1 cellular context compared by ENCODE assay signal in the genomic region with DNA sequence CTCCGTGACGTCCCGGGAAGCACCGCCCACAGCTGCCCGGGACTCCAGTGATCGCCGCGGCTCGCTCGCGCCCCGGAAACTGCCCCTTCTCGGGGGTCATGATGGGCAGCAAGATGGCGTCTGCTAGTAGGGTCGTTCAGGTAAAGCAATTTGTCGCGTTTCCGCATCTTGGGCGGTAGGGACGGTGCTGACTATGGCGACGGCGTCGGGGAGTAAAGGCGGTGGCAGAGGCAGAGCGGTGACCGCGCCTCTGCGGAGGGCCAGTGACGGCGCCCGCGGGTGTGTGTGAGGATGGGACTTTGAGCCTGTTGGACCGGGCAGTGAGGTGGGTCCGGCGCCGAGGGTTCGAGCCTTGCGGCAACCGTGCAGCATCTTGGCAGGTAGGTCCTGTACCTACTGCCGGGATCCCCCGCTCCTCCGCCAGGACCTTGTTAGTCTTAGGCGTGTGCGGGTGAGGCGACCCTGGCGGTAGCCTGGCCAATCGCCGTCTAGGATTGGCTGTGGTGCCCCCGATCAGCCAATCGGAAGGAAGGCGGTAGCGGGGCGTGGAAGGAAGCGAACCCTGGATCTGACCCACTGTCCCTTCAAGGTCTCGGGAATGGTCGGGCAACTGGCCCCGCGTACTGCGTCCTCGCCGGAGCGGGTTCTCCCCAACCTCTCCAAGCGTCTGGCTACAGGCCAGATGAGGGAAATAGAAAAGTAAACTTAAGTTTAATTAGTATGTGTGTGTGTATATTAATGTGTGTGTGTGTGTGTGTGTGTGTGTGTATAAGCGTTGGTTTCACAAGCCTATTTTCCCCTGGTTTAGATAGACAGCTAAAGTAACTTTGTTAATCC.
A peak's percentile ranks its signal among the peaks of the same experiment; 100 is the strongest.
TF ChIP-seq lines count a peak whose summit lies in the region.

No MANE protein-coding gene starts in this region.

TF ChIP-seq in HepG2, 621 proteins besides CTCF, POLR2A, EP300 and RAD21 (continued from another document and continues in another):
- TF ChIP-seq, protein P1, sequence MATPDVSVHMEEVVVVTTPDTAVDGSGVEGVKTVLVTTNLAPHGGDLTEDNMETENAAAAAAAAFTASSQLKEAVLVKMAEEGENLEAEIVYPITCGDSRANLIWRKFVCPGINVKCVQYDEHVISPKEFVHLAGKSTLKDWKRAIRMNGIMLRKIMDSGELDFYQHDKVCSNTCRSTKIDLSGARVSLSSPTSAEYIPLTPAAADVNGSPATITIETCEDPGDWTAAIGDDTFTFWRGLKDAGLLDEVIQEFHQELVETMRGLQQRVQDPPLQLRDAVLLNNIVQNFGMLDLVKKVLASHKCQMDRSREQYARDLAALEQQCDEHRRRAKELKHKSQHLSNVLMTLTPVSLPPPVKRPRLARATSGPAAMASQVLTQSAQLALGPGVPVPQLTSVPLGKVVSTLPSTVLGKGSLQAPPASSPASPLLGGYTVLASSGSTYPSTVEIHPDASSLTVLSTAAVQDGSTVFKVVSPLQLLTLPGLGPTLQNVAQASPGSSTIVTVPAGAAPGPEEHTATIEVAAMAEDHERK (CRISPR knock-in tag; IDR thresholded peaks at IDR 0.05; ENCODE audit: low read depth): no peak
- TF ChIP-seq ZNF253 (CRISPR knock-in tag; IDR thresholded peaks at IDR 0.05; ENCODE audit: borderline replicate concordance): peak; percentile 56; the same call in 1 of the 2 replicates
- TF ChIP-seq HOXA7 (CRISPR knock-in tag; IDR thresholded peaks at IDR 0.05): no peak
- TF ChIP-seq GTF2F1 (IDR thresholded peaks at IDR 0.05; ENCODE audit: low read length): no peak; the same call in 1 of the 2 replicates
- peak; percentile 84; the same call in 1 of the 2 replicates for TF ChIP-seq ZNF317 (CRISPR knock-in tag; IDR thresholded peaks at IDR 0.05)
- TF ChIP-seq, protein P2, sequence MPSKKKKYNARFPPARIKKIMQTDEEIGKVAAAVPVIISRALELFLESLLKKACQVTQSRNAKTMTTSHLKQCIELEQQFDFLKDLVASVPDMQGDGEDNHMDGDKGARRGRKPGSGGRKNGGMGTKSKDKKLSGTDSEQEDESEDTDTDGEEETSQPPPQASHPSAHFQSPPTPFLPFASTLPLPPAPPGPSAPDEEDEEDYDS (CRISPR knock-in tag; IDR thresholded peaks at IDR 0.05): peak; percentile 59
- peak; percentile 91 for TF ChIP-seq KAT7 (CRISPR knock-in tag; IDR thresholded peaks at IDR 0.05; ENCODE audit: borderline replicate concordance)
- TF ChIP-seq MED8 (CRISPR knock-in tag; IDR thresholded peaks at IDR 0.05; ENCODE audit: insufficient replicate concordance): peak; percentile 32
- TF ChIP-seq ZFP90 (CRISPR knock-in tag; IDR thresholded peaks at IDR 0.05; ENCODE audit: borderline replicate concordance): peak; percentile 85
- 0 out of 2 replicates have a peak, but pooled peaks have one; percentile 51 for TF ChIP-seq CBX5 (CRISPR knock-in tag; IDR thresholded peaks at IDR 0.05; ENCODE audit: borderline replicate concordance)
- TF ChIP-seq SIN3A (IDR thresholded peaks at IDR 0.05; ENCODE audit: borderline replicate concordance, low read depth, low read length): 0 out of 2 replicates have a peak, but pooled peaks have one; percentile 52
- no peak for TF ChIP-seq REXO4 (CRISPR knock-in tag; IDR thresholded peaks at IDR 0.05; ENCODE audit: borderline replicate concordance)
- peak; percentile 83; the same call in 1 of the 2 replicates for TF ChIP-seq IRX3 (CRISPR knock-in tag; IDR thresholded peaks at IDR 0.05; ENCODE audit: borderline replicate concordance, low read depth)
- TF ChIP-seq ZNF543 (CRISPR knock-in tag; IDR thresholded peaks at IDR 0.05): no peak; the same call in 1 of the 2 replicates
- no peak for TF ChIP-seq ZNF136 (CRISPR knock-in tag; IDR thresholded peaks at IDR 0.05; ENCODE audit: low read depth)
- no peak for TF ChIP-seq NFE2 (CRISPR knock-in tag; IDR thresholded peaks at IDR 0.05)
- peak; percentile 85 for TF ChIP-seq ZNF580 (CRISPR knock-in tag; IDR thresholded peaks at IDR 0.05; ENCODE audit: borderline replicate concordance, low read depth)
- TF ChIP-seq ZNF101 (CRISPR knock-in tag; IDR thresholded peaks at IDR 0.05; ENCODE audit: borderline replicate concordance, low read depth): no peak
- no peak for TF ChIP-seq JDP2 (CRISPR knock-in tag; IDR thresholded peaks at IDR 0.05; ENCODE audit: borderline replicate concordance)
- TF ChIP-seq ZNF34 (CRISPR knock-in tag; IDR thresholded peaks at IDR 0.05; ENCODE audit: borderline replicate concordance): no peak
- peak; percentile 74 for TF ChIP-seq RBM39 (IDR thresholded peaks at IDR 0.05; ENCODE audit: low read depth, low read length, poor library complexity, severe bottlenecking)
- TF ChIP-seq BHLHE40 (IDR thresholded peaks at IDR 0.05; ENCODE audit: low read length): no peak
- peak; percentile 78; the same call in 1 of the 2 replicates for TF ChIP-seq KDM4B (CRISPR knock-in tag; IDR thresholded peaks at IDR 0.05)
- TF ChIP-seq ZNF432 (CRISPR knock-in tag; IDR thresholded peaks at IDR 0.05; ENCODE audit: borderline replicate concordance): no peak; the same call in 1 of the 2 replicates
- TF ChIP-seq, protein P3, sequence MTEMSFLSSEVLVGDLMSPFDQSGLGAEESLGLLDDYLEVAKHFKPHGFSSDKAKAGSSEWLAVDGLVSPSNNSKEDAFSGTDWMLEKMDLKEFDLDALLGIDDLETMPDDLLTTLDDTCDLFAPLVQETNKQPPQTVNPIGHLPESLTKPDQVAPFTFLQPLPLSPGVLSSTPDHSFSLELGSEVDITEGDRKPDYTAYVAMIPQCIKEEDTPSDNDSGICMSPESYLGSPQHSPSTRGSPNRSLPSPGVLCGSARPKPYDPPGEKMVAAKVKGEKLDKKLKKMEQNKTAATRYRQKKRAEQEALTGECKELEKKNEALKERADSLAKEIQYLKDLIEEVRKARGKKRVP (CRISPR knock-in tag; IDR thresholded peaks at IDR 0.05): no peak
- TF ChIP-seq SMARCE1 (IDR thresholded peaks at IDR 0.05; ENCODE audit: borderline replicate concordance): no peak
- no peak for TF ChIP-seq ZNF264 (CRISPR knock-in tag; IDR thresholded peaks at IDR 0.05)
- TF ChIP-seq ZNF724P (CRISPR knock-in tag; IDR thresholded peaks at IDR 0.05; ENCODE audit: borderline replicate concordance): peak; percentile 30; the same call in 1 of the 2 replicates
- TF ChIP-seq TBX3 (IDR thresholded peaks at IDR 0.05; ENCODE audit: borderline replicate concordance): peak; percentile 35; the same call in 1 of the 2 replicates
- 0 out of 2 replicates have a peak, but pooled peaks have one; percentile 59 for TF ChIP-seq ISX (CRISPR knock-in tag; conservative IDR thresholded peaks at IDR 0.05)
- no peak for TF ChIP-seq ZNF383 (CRISPR knock-in tag; IDR thresholded peaks at IDR 0.05; ENCODE audit: borderline replicate concordance)
- TF ChIP-seq, protein P4, sequence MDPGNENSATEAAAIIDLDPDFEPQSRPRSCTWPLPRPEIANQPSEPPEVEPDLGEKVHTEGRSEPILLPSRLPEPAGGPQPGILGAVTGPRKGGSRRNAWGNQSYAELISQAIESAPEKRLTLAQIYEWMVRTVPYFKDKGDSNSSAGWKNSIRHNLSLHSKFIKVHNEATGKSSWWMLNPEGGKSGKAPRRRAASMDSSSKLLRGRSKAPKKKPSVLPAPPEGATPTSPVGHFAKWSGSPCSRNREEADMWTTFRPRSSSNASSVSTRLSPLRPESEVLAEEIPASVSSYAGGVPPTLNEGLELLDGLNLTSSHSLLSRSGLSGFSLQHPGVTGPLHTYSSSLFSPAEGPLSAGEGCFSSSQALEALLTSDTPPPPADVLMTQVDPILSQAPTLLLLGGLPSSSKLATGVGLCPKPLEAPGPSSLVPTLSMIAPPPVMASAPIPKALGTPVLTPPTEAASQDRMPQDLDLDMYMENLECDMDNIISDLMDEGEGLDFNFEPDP (CRISPR knock-in tag; conservative IDR thresholded peaks at IDR 0.05): 0 out of 2 replicates have a peak, but pooled peaks have one; percentile 77
- TF ChIP-seq ZNF292 (CRISPR knock-in tag; IDR thresholded peaks at IDR 0.05; ENCODE audit: borderline replicate concordance, low read depth): no peak
- TF ChIP-seq GABPA (IDR thresholded peaks at IDR 0.05; ENCODE audit: low read depth, low read length): peak; percentile 57
- TF ChIP-seq GABPA (CRISPR knock-in tag; IDR thresholded peaks at IDR 0.05; ENCODE audit: low read depth): peak; percentile 86
- TF ChIP-seq KLF16 (CRISPR knock-in tag; IDR thresholded peaks at IDR 0.05): peak in 1 of 2 experiments; percentile 78; a peak in 1 of 4 replicates
- TF ChIP-seq RFXANK (CRISPR knock-in tag; IDR thresholded peaks at IDR 0.05): no peak; the same call in 1 of the 2 replicates
- TF ChIP-seq ZC3H4 (CRISPR knock-in tag; IDR thresholded peaks at IDR 0.05; ENCODE audit: borderline replicate concordance): peak; percentile 89; the same call in 1 of the 2 replicates
- no peak for TF ChIP-seq ZFP36 (IDR thresholded peaks at IDR 0.05; ENCODE audit: borderline replicate concordance, low read depth, low read length, partially characterized antibody)
- TF ChIP-seq POLR2AphosphoS2 (IDR thresholded peaks at IDR 0.05; ENCODE audit: low read depth, low read length): 0 out of 2 replicates have a peak, but pooled peaks have one; percentile 43
- TF ChIP-seq ETS1 (CRISPR knock-in tag; IDR thresholded peaks at IDR 0.05): 0 out of 2 replicates have a peak, but pooled peaks have one; percentile 50
- 0 out of 2 replicates have a peak, but pooled peaks have one; percentile 34 for TF ChIP-seq RCOR2 (CRISPR knock-in tag; IDR thresholded peaks at IDR 0.05)
- no peak for TF ChIP-seq XBP1 (CRISPR knock-in tag; IDR thresholded peaks at IDR 0.05)
- peak; percentile 18 for TF ChIP-seq ZNF629 (CRISPR knock-in tag; conservative IDR thresholded peaks at IDR 0.05)
- peak; percentile 58; the same call in 1 of the 2 replicates for TF ChIP-seq KLF12 (CRISPR knock-in tag; IDR thresholded peaks at IDR 0.05; ENCODE audit: borderline replicate concordance)
- TF ChIP-seq ZFP82 (CRISPR knock-in tag; IDR thresholded peaks at IDR 0.05; ENCODE audit: borderline replicate concordance): no peak
- no peak for TF ChIP-seq ATF7-NPFF (CRISPR knock-in tag; IDR thresholded peaks at IDR 0.05; ENCODE audit: low read depth)
- TF ChIP-seq ARNTL (CRISPR knock-in tag; IDR thresholded peaks at IDR 0.05): peak; percentile 76; the same call in 1 of the 2 replicates
- 0 out of 2 replicates have a peak, but pooled peaks have one; percentile 33 for TF ChIP-seq ZNF549 (CRISPR knock-in tag; IDR thresholded peaks at IDR 0.05)
- TF ChIP-seq ZNF747 (CRISPR knock-in tag; IDR thresholded peaks at IDR 0.05; ENCODE audit: borderline replicate concordance): peak; percentile 65; the same call in 1 of the 2 replicates
- TF ChIP-seq ZNF24 (IDR thresholded peaks at IDR 0.05): no peak
- TF ChIP-seq ZBTB26 (CRISPR knock-in tag; IDR thresholded peaks at IDR 0.05; ENCODE audit: borderline replicate concordance): no peak; the same call in 1 of the 2 replicates
- 0 out of 2 replicates have a peak, but pooled peaks have one; percentile 37 for TF ChIP-seq ZBTB10 (CRISPR knock-in tag; IDR thresholded peaks at IDR 0.05; ENCODE audit: borderline replicate concordance)
- TF ChIP-seq, protein P5, sequence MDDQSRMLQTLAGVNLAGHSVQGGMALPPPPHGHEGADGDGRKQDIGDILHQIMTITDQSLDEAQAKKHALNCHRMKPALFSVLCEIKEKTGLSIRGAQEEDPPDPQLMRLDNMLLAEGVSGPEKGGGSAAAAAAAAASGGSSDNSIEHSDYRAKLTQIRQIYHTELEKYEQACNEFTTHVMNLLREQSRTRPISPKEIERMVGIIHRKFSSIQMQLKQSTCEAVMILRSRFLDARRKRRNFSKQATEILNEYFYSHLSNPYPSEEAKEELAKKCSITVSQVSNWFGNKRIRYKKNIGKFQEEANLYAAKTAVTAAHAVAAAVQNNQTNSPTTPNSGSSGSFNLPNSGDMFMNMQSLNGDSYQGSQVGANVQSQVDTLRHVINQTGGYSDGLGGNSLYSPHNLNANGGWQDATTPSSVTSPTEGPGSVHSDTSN (CRISPR knock-in tag; IDR thresholded peaks at IDR 0.05; ENCODE audit: borderline replicate concordance): no peak
